Comparison of ENCODE assay signal across 31 cellular contexts in genomic region chr14:61428261-61428660, GRCh38.
DNase-seq lines count a peak whose midpoint lies in the region; ATAC-seq, FAIRE-seq and TF ChIP-seq lines count a peak whose summit lies in the region.
"Had no signal": no experiment of that assay in that cellular context is flagged by ENCODE, and none has a peak within 500 bp of the region (broad histone marks: within the 10 kb centered on the region; RNA-seq: fewer than 3 reads in every experiment).

No MANE protein-coding gene starts in this region.

- no peak overlapping the region for H2AK5ac ChIP-seq in mesendoderm (ENCODE audit: low read length)

- peak overlapping the region; percentile 32 for H3K4me3 ChIP-seq in CD4-positive, CD25-positive, alpha-beta regulatory T cell (ENCODE audit: low read depth, low read length)
- H3K4me3 ChIP-seq in CD8-positive, alpha-beta memory T cell (ENCODE audit: low read length) = no peak overlapping the region
- H3K4me3 ChIP-seq in mesendoderm (ENCODE audit: low read length) (no peak overlapping the region), small intestine (ENCODE audit: low read depth in 1 of 2, low read length in 2 of 2) (no peak overlapping the region)
- H3K4me3 ChIP-seq: coronary artery, gastroesophageal sphincter, right lobe of liver, SK-N-MC, tibial nerve had no signal

- H3K4ac ChIP-seq in mesendoderm (ENCODE audit: low read depth, low read length) = no peak overlapping the region

- H3K4me1 Mint-ChIP-seq in CD4-positive, CD25-positive, alpha-beta regulatory T cell = peaks cover 67 to 92% (median 77%) of the 10 kb centered on the region in 4 donors
- H3K4me1 Mint-ChIP-seq in CD8-positive, alpha-beta memory T cell = peaks cover 52 to 88% (median 82%) of the 10 kb centered on the region in 3 donors
- peaks cover 38% of the 10 kb centered on the region for H3K4me1 Mint-ChIP-seq in WTC11
- H3K4me1 Mint-ChIP-seq: neural crest cell had no signal

- H2BK15ac ChIP-seq in mesendoderm (replicated peaks; ENCODE audit: low read depth) = no peak overlapping the region

- peak overlapping the region; percentile 66 for H3K23ac ChIP-seq in mesendoderm (ENCODE audit: low read length)

- WGBS in mesendoderm (ENCODE audit: extremely low coverage, insufficient coverage, low lambda C conversion rate) = no CpG with 5 or more reads among the region's 2 CpGs
- WGBS in small intestine, 3 donors = 77 to 86% (median 77%) methylated on average over 2 of the region's 2 CpGs

- no peaks in the 10 kb centered on the region for H3K27me3 Mint-ChIP-seq in CD4-positive, CD25-positive, alpha-beta regulatory T cell
- H3K27me3 Mint-ChIP-seq in CD8-positive, alpha-beta memory T cell = peaks cover 0 to 2% of the 10 kb centered on the region in 2 donors
- H3K27me3 Mint-ChIP-seq in WTC11 (ENCODE audit: low read depth) = no peaks in the 10 kb centered on the region
- H3K27me3 Mint-ChIP-seq: activated CD4-positive, alpha-beta T cell treated with anti-CD3 and anti-CD28 coated beads, Interleukin-2, amount 10 ng/mL, durations not matched to agents 7 days and 5 days had no signal

- H3K27me3 ChIP-seq in CD4-positive, CD25-positive, alpha-beta regulatory T cell (ENCODE audit: control insufficient read depth, insufficient read depth, low read length) = no peaks in the 10 kb centered on the region
- no peaks in the 10 kb centered on the region for H3K27me3 ChIP-seq in CD8-positive, alpha-beta memory T cell (ENCODE audit: insufficient read depth, low read length, poor library complexity, severe bottlenecking)
- no peaks in the 10 kb centered on the region for H3K27me3 ChIP-seq in mesendoderm (ENCODE audit: insufficient read depth, low read length, poor library complexity)
- no peaks in the 10 kb centered on the region for H3K27me3 ChIP-seq in small intestine (ENCODE audit: control insufficient read depth in 2 of 2, insufficient read depth in 2 of 2, low read length in 2 of 2)
- H3K27me3 ChIP-seq: right lobe of liver, tibial nerve had no signal

- CTCF ChIA-PET in CD8-positive, alpha-beta memory T cell (lab: Charles Lee) = interaction anchor here (1.2 to 1.4 kb wide), 4 partner anchors 8 to 132 kb away, joined by 3 to 5 read pairs (median 3); no protein-coding TSS in a partner anchor
- CTCF ChIA-PET in WTC11 (lab: Charles Lee) = interaction anchor here (0.6 to 1.4 kb wide), 6 partner anchors 8 to 182 kb away, joined by 3 to 15 read pairs (median 3); partner anchors contain the start of gene PRKCH

- peak overlapping the region in 2 of 4 donors; percentile 49 to 70 for H3K4me3 Mint-ChIP-seq in CD4-positive, CD25-positive, alpha-beta regulatory T cell
- H3K4me3 Mint-ChIP-seq in CD8-positive, alpha-beta memory T cell = peak overlapping the region in 6 of 7 donors; percentile 3 to 62 (median 44)
- no peak overlapping the region for H3K4me3 Mint-ChIP-seq in WTC11
- H3K4me3 Mint-ChIP-seq: activated CD4-positive, alpha-beta T cell treated with anti-CD3 and anti-CD28 coated beads, Interleukin-2, amount 10 ng/mL, durations not matched to agents 7 days and 5 days; CD14-positive monocyte; neural crest cell had no signal

- peak overlapping the region; percentile 60 for H3K18ac ChIP-seq in mesendoderm (ENCODE audit: low read length)

- peak in 1 of 2 donors; percentile 10 for ATAC-seq in CD4-positive, CD25-positive, alpha-beta regulatory T cell (ENCODE audit: low read depth in 2 of 2)
- peak; percentile 55 for ATAC-seq in WTC11
- ATAC-seq: gastroesophageal sphincter, right lobe of liver had no signal

- no peak overlapping the region for H4K5ac ChIP-seq in mesendoderm (ENCODE audit: low read length)

- H3K79me2 ChIP-seq in mesendoderm (ENCODE audit: control insufficient read depth, insufficient read depth, low read length) = no peaks in the 10 kb centered on the region

- H3K56ac ChIP-seq in mesendoderm (ENCODE audit: low read length) = peak overlapping the region; percentile 5

- no peak overlapping the region for H2BK120ac ChIP-seq in mesendoderm (ENCODE audit: low read depth, low read length)

- H3K4me2 ChIP-seq in mesendoderm (ENCODE audit: low read length) = no peak overlapping the region

- DNase-seq in CD4-positive, CD25-positive, alpha-beta regulatory T cell = no peak
- no peak for DNase-seq in CD8-positive, alpha-beta memory T cell
- DNase-seq in WTC11 (ENCODE audit: low spot score) (no peak), mesendoderm (no peak), NCI-H2227 (lab: John Stamatoyannopoulos, UW; ENCODE audit: unreplicated experiment) (no peak), globus pallidus (ENCODE audit: low spot score) (no peak), ACHN (no peak), small intestine (no peak)
- DNase-seq: activated CD4-positive, alpha-beta T cell treated with anti-CD3 and anti-CD28 coated beads, Interleukin-2, amount 10 ng/mL, durations not matched to agents 7 days and 5 days; activated CD8-positive, alpha-beta memory T cell treated with anti-CD3 and anti-CD28 coated beads, Interleukin-2, amount 50 U/mL, for 48 hours; activated gamma-delta T cell; DMS153; H7; NCI-H1105 treated with DMSO at 0.1 percent for 48 hours; NCI-H2081; NCI-H774; posterior cingulate gyrus; right lobe of liver; stimulated activated CD4-positive, alpha-beta T cell treated with anti-CD3 and anti-CD28 coated beads, Interleukin-4, amount 100 ng/mL, for 4 hours; stimulated activated naive CD4-positive, alpha-beta T cell treated with Interleukin-2 at 50 U/mL for 16 hours had no signal

- H3K36me3 Mint-ChIP-seq in CD4-positive, CD25-positive, alpha-beta regulatory T cell = peaks cover 27% of the 10 kb centered on the region
- peaks cover 4 to 48% (median 13%) of the 10 kb centered on the region in 3 donors for H3K36me3 Mint-ChIP-seq in CD8-positive, alpha-beta memory T cell
- peaks cover 29% of the 10 kb centered on the region for H3K36me3 Mint-ChIP-seq in WTC11

- in situ Hi-C loops in ACHN (cut with HindIII; ENCODE audit: low pct_ligation_motif_present, low pct_unique_long_range_greater_than_20kb, low sequenced_read_pairs) = no loop called here

- H3K27ac Mint-ChIP-seq in CD4-positive, CD25-positive, alpha-beta regulatory T cell = peak overlapping the region; percentile 33 to 87 (median 53)
- H3K27ac Mint-ChIP-seq in CD8-positive, alpha-beta memory T cell = peak overlapping the region; percentile 11 to 86 (median 78)
- H3K27ac Mint-ChIP-seq in WTC11 = peak overlapping the region; percentile 65; the same call in 1 of the 2 replicates
- H3K27ac Mint-ChIP-seq: activated CD4-positive, alpha-beta T cell treated with anti-CD3 and anti-CD28 coated beads, Interleukin-2, amount 10 ng/mL, durations not matched to agents 7 days and 5 days; CD14-positive monocyte had no signal

- H2BK5ac ChIP-seq in mesendoderm (ENCODE audit: low read length) = peak overlapping the region; percentile 82

- H3K9me3 ChIP-seq in CD4-positive, CD25-positive, alpha-beta regulatory T cell (ENCODE audit: control insufficient read depth in 2 of 2, low read length in 2 of 2) = no peaks in the 10 kb centered on the region
- no peaks in the 10 kb centered on the region for H3K9me3 ChIP-seq in CD8-positive, alpha-beta memory T cell (ENCODE audit: low read length)
- no peaks in the 10 kb centered on the region for H3K9me3 ChIP-seq in small intestine (ENCODE audit: control insufficient read depth, low read depth)
- H3K9me3 ChIP-seq: right lobe of liver had no signal

- TF ChIP-seq CTCF in WTC11 (IDR thresholded peaks at IDR 0.05) = no peak

- POLR2A ChIA-PET in CD8-positive, alpha-beta memory T cell (lab: Charles Lee) = no interaction called here
- POLR2A ChIA-PET in WTC11 (lab: Charles Lee) = no interaction called here

- H3K9me3 Mint-ChIP-seq in CD4-positive, CD25-positive, alpha-beta regulatory T cell = peaks cover 0 to 2% (median 0%) of the 10 kb centered on the region in 7 donors
- H3K9me3 Mint-ChIP-seq in CD8-positive, alpha-beta memory T cell = peaks cover 0 to 6% (median 0%) of the 10 kb centered on the region in 5 donors
- peaks cover 35% of the 10 kb centered on the region for H3K9me3 Mint-ChIP-seq in WTC11

- H3K9ac ChIP-seq in mesendoderm (ENCODE audit: low read length) = no peak overlapping the region

- peaks cover 59% of the 10 kb centered on the region for H3K4me1 ChIP-seq in CD4-positive, CD25-positive, alpha-beta regulatory T cell (ENCODE audit: control insufficient read depth, insufficient read depth, low read length, poor library complexity, severe bottlenecking)
- peaks cover 72% of the 10 kb centered on the region for H3K4me1 ChIP-seq in CD8-positive, alpha-beta memory T cell (ENCODE audit: insufficient read depth, low read length)
- H3K4me1 ChIP-seq in mesendoderm (ENCODE audit: control insufficient read depth, low read depth, low read length) (no peaks in the 10 kb centered on the region), small intestine (ENCODE audit: control insufficient read depth in 2 of 2, insufficient read depth in 1 of 2, low read depth in 1 of 2, low read length in 1 of 2) (no peaks in the 10 kb centered on the region)
- H3K4me1 ChIP-seq: gastroesophageal sphincter, right lobe of liver, tibial nerve had no signal

- H3K36me3 ChIP-seq in CD4-positive, CD25-positive, alpha-beta regulatory T cell (ENCODE audit: control insufficient read depth, insufficient read depth, low read length) = peaks cover 3% of the 10 kb centered on the region
- H3K36me3 ChIP-seq in CD8-positive, alpha-beta memory T cell (ENCODE audit: insufficient read depth, low read length) = no peaks in the 10 kb centered on the region
- H3K36me3 ChIP-seq in mesendoderm (ENCODE audit: control insufficient read depth, insufficient read depth, low read length) = no peaks in the 10 kb centered on the region
- H3K36me3 ChIP-seq in small intestine (ENCODE audit: control insufficient read depth in 2 of 2, insufficient read depth in 2 of 2, low read length in 2 of 2) = no peaks in the 10 kb centered on the region
- H3K36me3 ChIP-seq: gastroesophageal sphincter, right lobe of liver, tibial nerve had no signal

- no peak overlapping the region for H4K8ac ChIP-seq in mesendoderm (ENCODE audit: low read depth, low read length)

- H3K79me1 ChIP-seq in mesendoderm (ENCODE audit: low read length) = no peaks in the 10 kb centered on the region

- FAIRE-seq in small intestine (lab: Jason Lieb, UNC) = no peak
- FAIRE-seq: bronchial epithelial cell, G401.6, islet of Langerhans had no signal

- H3K27ac ChIP-seq in CD4-positive, CD25-positive, alpha-beta regulatory T cell (ENCODE audit: insufficient read depth, low read length, poor library complexity, severe bottlenecking) = peak overlapping the region; percentile 23
- H3K27ac ChIP-seq in CD8-positive, alpha-beta memory T cell (ENCODE audit: low read depth, low read length) = no peak overlapping the region
- H3K27ac ChIP-seq in mesendoderm (ENCODE audit: low read depth, low read length) (no peak overlapping the region), small intestine (ENCODE audit: low read depth in 1 of 2, low read length in 1 of 2) (no peak overlapping the region)
- H3K27ac ChIP-seq: coronary artery, gastroesophageal sphincter, HL-60, right lobe of liver, RWPE1, SK-N-MC, tibial nerve had no signal

TF ChIP-seq in WTC11, 78 proteins besides CTCF, POLR2A, EP300 and RAD21 (continues in another document):
- TF ChIP-seq RORB (CRISPR knock-in tag; IDR thresholded peaks at IDR 0.05) = no peak
